ENCODE assay signal across 19 cellular contexts in the genomic region with DNA sequence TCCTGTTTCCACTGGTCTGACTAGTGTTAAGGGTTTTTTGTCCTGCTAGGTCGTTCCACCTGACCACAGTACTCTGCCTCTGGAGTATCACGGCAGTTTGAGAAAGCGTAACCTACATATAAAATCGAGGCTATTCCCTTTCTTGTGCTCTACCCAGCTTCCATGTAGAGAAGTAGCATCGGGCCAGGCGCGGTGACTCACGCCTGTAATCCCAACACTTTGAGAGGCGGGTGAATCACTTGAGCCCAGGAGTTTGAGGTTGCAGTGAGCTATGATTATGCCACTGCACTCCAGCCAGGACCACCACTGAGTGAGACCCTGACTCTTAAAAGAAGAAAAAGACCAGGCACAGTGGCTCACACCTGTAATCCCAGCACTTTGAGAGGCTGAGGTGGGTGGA. TPM values are rescaled to one million over a fixed set of nuclear protein-coding genes. Genes with fewer than 3 reads are reported as not detected.
"Had no signal": no experiment of that assay in that cellular context is flagged by ENCODE, and none has a peak within 500 bp of the region (broad histone marks: within the 10 kb centered on the region; RNA-seq: fewer than 3 reads in every experiment).

No MANE protein-coding gene starts in this region.

- H3K4me1 ChIP-seq: left ventricle myocardium inferior, lower lobe of right lung, pancreas had no signal

- H3K9me3 ChIP-seq: lower lobe of right lung, pancreas had no signal

- H3K79me2 ChIP-seq: hepatocyte had no signal

- H3K36me3 ChIP-seq: left ventricle myocardium inferior, lower lobe of right lung, pancreas had no signal

- DNase-seq: erythroblast; foreskin melanocyte; head of caudate nucleus; kidney; left cardiac atrium; left ventricle myocardium inferior; lower lobe of right lung; midbrain; occipital lobe; pancreas; right cardiac atrium; small intestine; stimulated activated CD4-positive, alpha-beta T cell treated with anti-CD3 and anti-CD28 coated beads, Interleukin-12 subunit alpha, Interleukin-12 subunit beta, amount 100 ng/mL, for 4 hours; stimulated activated naive CD4-positive, alpha-beta T cell treated with Interleukin-2 at 50 U/mL for 16 hours; trophoblast cell had no signal

- H3K4me3 ChIP-seq: hepatocyte, left ventricle myocardium inferior, lower lobe of right lung, pancreas had no signal

- H3K4me2 ChIP-seq: hepatocyte had no signal

- H3K27ac ChIP-seq: hepatocyte, left ventricle myocardium inferior, lower lobe of right lung, pancreas had no signal

- H2AFZ ChIP-seq: hepatocyte had no signal

- ATAC-seq: left cardiac atrium; lower lobe of right lung; natural killer cell treated with Interleukin-12 subunit alpha and Interleukin-12 subunit beta and Interleukin-15 and Interleukin-18, amount 100 ng/mL, for 72 hours; right cardiac atrium had no signal

- H3K27me3 ChIP-seq: hepatocyte, pancreas had no signal

RNA-seq across cellular contexts. Expression of a gene that starts 7.5 kb away (rescaled TPM):
- total RNA-seq: natural killer cell treated with Interleukin-12 subunit alpha and Interleukin-12 subunit beta and Interleukin-15 and Interleukin-18, amount 100 ng/mL, for 72 hours had no signal

RNA-seq across cellular contexts. Expression of a gene that starts 43.0 kb away (rescaled TPM):
- total RNA-seq: left cardiac atrium; left ventricle myocardium inferior; natural killer cell treated with Interleukin-12 subunit alpha and Interleukin-12 subunit beta and Interleukin-15 and Interleukin-18, amount 100 ng/mL, for 72 hours; pancreas; progenitor cell of endocrine pancreas; right cardiac atrium; urinary bladder had no signal
- polyA plus RNA-seq: hepatocyte, pancreas, right cardiac atrium, small intestine, urinary bladder had no signal
